In genomic region chr1:150629115-150629928, GRCh38 we compare ENCODE assay signal across 1 cellular context.
TF ChIP-seq lines count a peak whose summit lies in the region.

Gene ENSA, minus strand, starts transcription at chr1:150629612. Its CDS starts 142 bp downstream, at chr1:150629470.

TF ChIP-seq in HEK293, 187 proteins besides CTCF, POLR2A, EP300 and RAD21 (continued from another document and continues in another):
- TF ChIP-seq AEBP2 (tag by site-specific recombination; IDR thresholded peaks at IDR 0.05; ENCODE audit: borderline replicate concordance), result no peak
- no peak for TF ChIP-seq ZNF610 (tag by site-specific recombination; IDR thresholded peaks at IDR 0.05; ENCODE audit: borderline replicate concordance)
- no peak for TF ChIP-seq ZNF292 (tag by site-specific recombination; IDR thresholded peaks at IDR 0.05; ENCODE audit: borderline replicate concordance, low read depth)
- no peak for TF ChIP-seq ZNF223 (tag by site-specific recombination; IDR thresholded peaks at IDR 0.05)
- no peak for TF ChIP-seq ZNF280C (tag by site-specific recombination; IDR thresholded peaks at IDR 0.05)
- TF ChIP-seq ZNF624 (tag by site-specific recombination; IDR thresholded peaks at IDR 0.05), result no peak
- no peak for TF ChIP-seq ZNF362 (tag by site-specific recombination; IDR thresholded peaks at IDR 0.05)
- TF ChIP-seq ZNF660 (tag by site-specific recombination; IDR thresholded peaks at IDR 0.05), result peak; percentile 32; the same call in 1 of the 2 replicates
- TF ChIP-seq OSR2 (tag by site-specific recombination; IDR thresholded peaks at IDR 0.05), result 0 out of 2 replicates have a peak, but pooled peaks have one; percentile 17
- TF ChIP-seq WT1 (tag by site-specific recombination; IDR thresholded peaks at IDR 0.05), result peak; percentile 39; the same call in 1 of the 2 replicates
- no peak for TF ChIP-seq ZNF114 (tag by site-specific recombination; IDR thresholded peaks at IDR 0.05)
- no peak for TF ChIP-seq GLI4 (tag by site-specific recombination; IDR thresholded peaks at IDR 0.05)
- no peak for TF ChIP-seq ZNF530 (tag by site-specific recombination; IDR thresholded peaks at IDR 0.05; ENCODE audit: low read depth)
- TF ChIP-seq TRIM28 (IDR thresholded peaks at IDR 0.05; ENCODE audit: borderline replicate concordance, low read length), result 0 out of 2 replicates have a peak, but pooled peaks have one; percentile 34
- no peak for TF ChIP-seq SETDB1 (IDR thresholded peaks at IDR 0.05; ENCODE audit: insufficient read length, low read length)
- TF ChIP-seq ZNF169 (tag by site-specific recombination; IDR thresholded peaks at IDR 0.05), result no peak
- TF ChIP-seq ZNF664 (tag by site-specific recombination; IDR thresholded peaks at IDR 0.05), result no peak
- TF ChIP-seq PRDM10 (tag by site-specific recombination; IDR thresholded peaks at IDR 0.05), result peak; percentile 31
- no peak for TF ChIP-seq ZNF626 (tag by site-specific recombination; IDR thresholded peaks at IDR 0.05)
- no peak for TF ChIP-seq ZNF280D (tag by site-specific recombination; IDR thresholded peaks at IDR 0.05)
- TF ChIP-seq ZNF791 (tag by site-specific recombination; IDR thresholded peaks at IDR 0.05), result no peak
- peak; percentile 14; the same call in 1 of the 2 replicates for TF ChIP-seq ZNF561 (tag by site-specific recombination; IDR thresholded peaks at IDR 0.05; ENCODE audit: borderline replicate concordance)
- TF ChIP-seq GLIS1 (tag by site-specific recombination; IDR thresholded peaks at IDR 0.05), result peak; percentile 59
- peak; percentile 42; the same call in 1 of the 2 replicates for TF ChIP-seq ZNF501 (tag by site-specific recombination; IDR thresholded peaks at IDR 0.05)
- TF ChIP-seq ZNF658 (tag by site-specific recombination; IDR thresholded peaks at IDR 0.05), result no peak
- no peak for TF ChIP-seq ZNF670 (tag by site-specific recombination; IDR thresholded peaks at IDR 0.05; ENCODE audit: low read depth)
- peak; percentile 13 for TF ChIP-seq ZBTB26 (tag by site-specific recombination; optimal IDR thresholded peaks at IDR 0.05)
- no peak for TF ChIP-seq EGR2 (tag by site-specific recombination; IDR thresholded peaks at IDR 0.05; ENCODE audit: low read depth)
- TF ChIP-seq GLI2 (tag by site-specific recombination; IDR thresholded peaks at IDR 0.05; ENCODE audit: borderline replicate concordance, low read depth), result no peak
- TF ChIP-seq IKZF3 (tag by site-specific recombination; IDR thresholded peaks at IDR 0.05), result no peak
- peak; percentile 71 for TF ChIP-seq SP7 (tag by site-specific recombination; IDR thresholded peaks at IDR 0.05)
- no peak; the same call in 1 of the 2 replicates for TF ChIP-seq ZNF423 (tag by site-specific recombination; IDR thresholded peaks at IDR 0.05)
- TF ChIP-seq BCL11B (tag by site-specific recombination; IDR thresholded peaks at IDR 0.05; ENCODE audit: low read depth), result no peak; the same call in 1 of the 2 replicates
- TF ChIP-seq ZNF155 (tag by site-specific recombination; IDR thresholded peaks at IDR 0.05), result no peak
- no peak for TF ChIP-seq ZSCAN16 (tag by site-specific recombination; IDR thresholded peaks at IDR 0.05)
- peak; percentile 95 for TF ChIP-seq ZXDB (tag by site-specific recombination; IDR thresholded peaks at IDR 0.05)
- peak; percentile 33; the same call in 1 of the 2 replicates for TF ChIP-seq ZSCAN30 (tag by site-specific recombination; IDR thresholded peaks at IDR 0.05)
- no peak for TF ChIP-seq PRDM2 (tag by site-specific recombination; IDR thresholded peaks at IDR 0.05; ENCODE audit: borderline replicate concordance)
- no peak; the same call in 1 of the 2 replicates for TF ChIP-seq ZBTB44 (tag by site-specific recombination; IDR thresholded peaks at IDR 0.05)
- TF ChIP-seq FEZF1 (tag by site-specific recombination; IDR thresholded peaks at IDR 0.05), result no peak
